8 cellular contexts compared by ENCODE assay signal in genomic region chr2:183248866-183249567, GRCh38.
DNase-seq lines count a peak whose midpoint lies in the region; ATAC-seq, FAIRE-seq and TF ChIP-seq lines count a peak whose summit lies in the region.

No MANE protein-coding gene starts in this region.

- no peaks in the 10 kb centered on the region for H3K4me1 Mint-ChIP-seq in CD14-positive monocyte

- H3K27me3 ChIP-seq in adipocyte (replicated peaks; ENCODE audit: control insufficient read depth, insufficient read depth, low read length), result no peaks in the 10 kb centered on the region

- no peaks in the 10 kb centered on the region for H3K4me1 ChIP-seq in adipocyte (ENCODE audit: control insufficient read depth, insufficient read depth, low read length)

- peaks cover 0 to 2% (median 0%) of the 10 kb centered on the region in 3 donors for H3K27me3 Mint-ChIP-seq in CD14-positive monocyte (ENCODE audit: low read depth in 3 of 3)

- H3K9ac ChIP-seq in adipocyte (ENCODE audit: low read length), result no peak overlapping the region

- peak; percentile 98 for FAIRE-seq in islet of Langerhans (lab: Jason Lieb, UNC)

- no peak overlapping the region for H3K27ac Mint-ChIP-seq in CD14-positive monocyte

- peak; percentile 61 for ATAC-seq in GM19455 (IDR thresholded peaks at IDR 0.05; ENCODE audit: unreplicated experiment)
- no peak for ATAC-seq in HG03457 (IDR thresholded peaks at IDR 0.05; ENCODE audit: unreplicated experiment)
- ATAC-seq in HG03460 (IDR thresholded peaks at IDR 0.05; ENCODE audit: unreplicated experiment), result no peak

- H3K36me3 ChIP-seq in adipocyte (ENCODE audit: control insufficient read depth, insufficient read depth, low read length, severe bottlenecking), result no peaks in the 10 kb centered on the region

- H3K9me3 ChIP-seq in adipocyte (ENCODE audit: control insufficient read depth, low read length), result no peaks in the 10 kb centered on the region

- no peaks in the 10 kb centered on the region for H3K36me3 Mint-ChIP-seq in CD14-positive monocyte

- H3K9me3 Mint-ChIP-seq in CD14-positive monocyte, result no peaks in the 10 kb centered on the region

- no peak overlapping the region for H3K4me3 Mint-ChIP-seq in CD14-positive monocyte

- intact Hi-C loops in CD14-positive monocyte (cut with micrococcal nuclease), result no loop called here

- TF ChIP-seq CTCF in CD14-positive monocyte (IDR thresholded peaks at IDR 0.05), result peak; percentile 26

- H3K4me3 ChIP-seq in adipocyte (ENCODE audit: low read length), result no peak overlapping the region

- DNase-seq in CD14-positive monocyte (ENCODE audit: low spot score), result no peak
- peak; percentile 13 for DNase-seq in NCI-H1105 (lab: John Stamatoyannopoulos, UW)
- DNase-seq in adipocyte (ENCODE audit: low read depth), result peak; percentile 72
- DNase-seq in nucleus accumbens (lab: John Stamatoyannopoulos, UW), result no peak

Comparison
In these comparisons a context has a peak if more than half of its experiments do, and no peak if none do; other contexts are left out.
1. DNase-seq: peak in NCI-H1105 (single experiment) and adipocyte (single experiment); none in CD14-positive monocyte (single experiment) and nucleus accumbens (0 of 56).